Comparison of ENCODE assay signal across 7 cellular contexts in the genomic region with DNA sequence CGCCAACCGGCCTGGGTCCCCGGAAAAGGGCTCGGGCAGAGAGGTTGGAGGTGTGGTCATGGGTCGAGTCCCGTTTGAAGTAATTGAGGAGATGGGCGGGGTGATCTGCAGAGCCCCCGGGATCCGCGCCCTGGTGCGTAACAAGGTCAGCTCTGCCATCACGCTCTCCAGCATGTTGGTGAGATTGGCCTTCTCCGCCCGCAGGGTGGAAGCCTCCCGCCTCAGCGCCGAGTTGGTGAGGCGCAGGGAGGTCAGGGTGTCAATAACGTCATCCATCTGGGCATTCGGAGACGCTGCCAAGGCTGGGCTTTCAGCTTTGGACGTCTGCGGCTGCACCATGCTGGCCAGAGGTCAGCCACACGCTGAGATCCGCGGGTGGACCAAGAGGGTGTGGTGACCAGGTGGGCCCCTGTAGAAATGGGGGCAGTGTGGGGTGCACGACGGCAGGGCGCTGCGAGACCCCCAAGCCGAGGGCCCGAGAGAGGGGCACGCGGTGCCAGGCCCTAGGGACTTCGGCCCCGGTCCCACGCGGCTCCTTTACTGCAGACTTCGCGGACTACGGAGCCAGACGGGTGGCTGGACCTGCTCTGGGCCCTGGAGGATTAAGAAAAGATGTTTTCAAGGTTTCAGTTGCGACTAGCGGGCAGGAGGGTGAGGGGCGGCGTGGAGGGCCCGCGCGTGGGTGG. TPM values are rescaled to one million over a fixed set of nuclear protein-coding genes. Genes with fewer than 3 reads are reported as not detected.
DNase-seq lines count a peak whose midpoint lies in the region; ATAC-seq lines count a peak whose summit lies in the region.

No MANE protein-coding gene starts in this region.

- WGBS in GM23248 (ENCODE audit: low coverage in 1 of 2, low lambda C conversion rate in 2 of 2, missing lambda C conversion rate in 2 of 2), 2 experiments = 22 to 32% methylated on average over 36 to 49 of the region's 49 CpGs

- peaks cover 46% of the 10 kb centered on the region for H3K79me2 ChIP-seq in GM23248 (ENCODE audit: insufficient read depth)

- peaks cover 3% of the 10 kb centered on the region for H3K9me3 Mint-ChIP-seq in natural killer cell treated with Interleukin-12 subunit alpha and Interleukin-12 subunit beta and Interleukin-15 and Interleukin-18, amount 100 ng/mL, for 72 hours

- H3K36me3 ChIP-seq in GM23248 (ENCODE audit: low read depth) (no peaks in the 10 kb centered on the region), SJSA1 (peaks cover 36% of the 10 kb centered on the region)

- H3K36me3 Mint-ChIP-seq in natural killer cell treated with Interleukin-12 subunit alpha and Interleukin-12 subunit beta and Interleukin-15 and Interleukin-18, amount 100 ng/mL, for 72 hours = peaks cover 10% of the 10 kb centered on the region

- peak overlapping the region; percentile 76 for H2AFZ ChIP-seq in GM23248

- DNase-seq in GM23248 (peak; percentile 59), SJSA1 (ENCODE audit: low read depth in 1 of 2, low spot score in 2 of 2) (peak in 1 of 2 experiments; percentile 18), NCI-H1930 (lab: John Stamatoyannopoulos, UW) (no peak)
- DNase-seq in natural killer cell treated with Interleukin-12 subunit alpha and Interleukin-12 subunit beta and Interleukin-15 and Interleukin-18, amount 100 ng/mL, for 72 hours (ENCODE audit: low spot score) = no peak

- in situ Hi-C loops in GM23248 (cut with MboI) = no loop called here

- ATAC-seq in esophagus mucosa (peak; percentile 12), HG03439 (IDR thresholded peaks at IDR 0.05; ENCODE audit: unreplicated experiment) (no peak), HG03045 (IDR thresholded peaks at IDR 0.05; ENCODE audit: unreplicated experiment) (no peak)
- ATAC-seq in natural killer cell treated with Interleukin-12 subunit alpha and Interleukin-12 subunit beta and Interleukin-15 and Interleukin-18, amount 100 ng/mL, for 72 hours = no peak

- H3K4me1 ChIP-seq in GM23248 (ENCODE audit: insufficient read depth) (peaks cover 5% of the 10 kb centered on the region; the same call in 1 of the 2 replicates), SJSA1 (replicated peaks) (peaks cover 18% of the 10 kb centered on the region)

- H3K27me3 Mint-ChIP-seq in natural killer cell treated with Interleukin-12 subunit alpha and Interleukin-12 subunit beta and Interleukin-15 and Interleukin-18, amount 100 ng/mL, for 72 hours = no peaks in the 10 kb centered on the region

- H3K4me3 Mint-ChIP-seq in natural killer cell treated with Interleukin-12 subunit alpha and Interleukin-12 subunit beta and Interleukin-15 and Interleukin-18, amount 100 ng/mL, for 72 hours = peak overlapping the region; percentile 78

- no peaks in the 10 kb centered on the region for H3F3A ChIP-seq in GM23248 (ENCODE audit: insufficient read depth)

- H3K27ac ChIP-seq in GM23248 (peak overlapping the region; percentile 76), SJSA1 (peak overlapping the region; percentile 87)

- H3K4me1 Mint-ChIP-seq in natural killer cell treated with Interleukin-12 subunit alpha and Interleukin-12 subunit beta and Interleukin-15 and Interleukin-18, amount 100 ng/mL, for 72 hours (ENCODE audit: low read depth in 2 of 2) = peaks cover 33 to 45% of the 10 kb centered on the region in 2 donors

- H3K27me3 ChIP-seq in GM23248 (replicated peaks; ENCODE audit: insufficient read depth) = no peaks in the 10 kb centered on the region
- H3K27me3 ChIP-seq in SJSA1 (replicated peaks) = no peaks in the 10 kb centered on the region

- H4K20me1 ChIP-seq in GM23248 (ENCODE audit: insufficient read depth) = no peaks in the 10 kb centered on the region

- no peaks in the 10 kb centered on the region for H3K9me3 ChIP-seq in GM23248 (ENCODE audit: low read depth)
- H3K9me3 ChIP-seq in SJSA1 (replicated peaks) = no peaks in the 10 kb centered on the region; the same call in 1 of the 2 replicates

- H3K4me2 ChIP-seq in GM23248 (ENCODE audit: unreplicated experiment) = peak overlapping the region; percentile 87

- peak overlapping the region; percentile 2 to 41 for H3K27ac Mint-ChIP-seq in natural killer cell treated with Interleukin-12 subunit alpha and Interleukin-12 subunit beta and Interleukin-15 and Interleukin-18, amount 100 ng/mL, for 72 hours

- no peaks in the 10 kb centered on the region for H3K9me2 ChIP-seq in GM23248 (ENCODE audit: insufficient read depth)

- H3K9ac ChIP-seq in GM23248 = peak overlapping the region; percentile 99

- H3K4me3 ChIP-seq in GM23248 = peak overlapping the region; percentile 85
- peak overlapping the region; percentile 98 for H3K4me3 ChIP-seq in SJSA1

RNA-seq across cellular contexts. Expression of a gene that starts 0.7 kb away (rescaled TPM):
- 25.9 and 28.1 TPM in 2 replicates for total RNA-seq in GM23248 (2014; rRNA removed; shearing (Covaris generic))
- 15.6 and 16.0 TPM in 2 replicates for polyA plus RNA-seq in GM23248 (2016; fragmentation: Nextera tagmentation; extraction: Ambion mirVana)
- total RNA-seq in SJSA1 (2014; rRNA removed; shearing (Covaris generic)) = 12.3 and 20.0 TPM in 2 replicates
- 6.3 TPM for total RNA-seq in esophagus mucosa
- 1 to 10 TPM; 7.9 to 9.9 TPM for total RNA-seq in natural killer cell treated with Interleukin-12 subunit alpha and Interleukin-12 subunit beta and Interleukin-15 and Interleukin-18, amount 100 ng/mL, for 72 hours
